1 cellular context compared by ENCODE assay signal in the genomic region with DNA sequence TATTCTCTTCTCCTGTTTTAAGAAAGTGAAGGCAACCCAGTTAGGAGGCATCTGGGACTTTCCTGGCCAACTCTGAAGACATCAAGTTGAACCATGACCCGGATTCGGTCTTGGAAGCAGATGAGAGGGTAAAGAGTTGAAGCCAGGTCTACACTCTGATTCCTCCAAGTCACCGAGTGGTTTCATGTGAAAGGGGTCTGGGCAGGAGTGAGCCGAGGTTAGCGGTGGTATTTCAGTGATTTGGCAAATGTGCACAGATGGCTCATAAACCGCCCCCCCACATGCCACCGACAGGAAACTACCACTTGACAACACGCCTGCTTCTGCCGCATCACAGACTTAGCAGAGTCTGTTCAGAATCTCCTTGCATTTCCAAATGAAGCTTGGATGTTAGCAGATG.
A peak's percentile ranks its signal among the peaks of the same experiment; 100 is the strongest.
TF ChIP-seq lines count a peak whose summit lies in the region.

No MANE protein-coding gene starts in this region.

TF ChIP-seq in GM12878, 131 proteins besides CTCF, POLR2A, EP300 and RAD21:
- TF ChIP-seq TCF3 (IDR thresholded peaks at IDR 0.05; ENCODE audit: borderline replicate concordance, insufficient read depth, low read depth, low read length), result 0 out of 2 replicates have a peak, but pooled peaks have one; percentile 42
- no peak for TF ChIP-seq BRCA1 (IDR thresholded peaks at IDR 0.05; ENCODE audit: low read depth, low read length)
- TF ChIP-seq CREB1 (IDR thresholded peaks at IDR 0.05; ENCODE audit: low read depth), result 0 out of 2 replicates have a peak, but pooled peaks have one; percentile 11
- peak; percentile 11 for TF ChIP-seq RELA (IDR thresholded peaks at IDR 0.05; ENCODE audit: borderline replicate concordance, partially characterized antibody)
- no peak for TF ChIP-seq SREBF2 (IDR thresholded peaks at IDR 0.05; ENCODE audit: low read length)
- TF ChIP-seq, protein P1, sequence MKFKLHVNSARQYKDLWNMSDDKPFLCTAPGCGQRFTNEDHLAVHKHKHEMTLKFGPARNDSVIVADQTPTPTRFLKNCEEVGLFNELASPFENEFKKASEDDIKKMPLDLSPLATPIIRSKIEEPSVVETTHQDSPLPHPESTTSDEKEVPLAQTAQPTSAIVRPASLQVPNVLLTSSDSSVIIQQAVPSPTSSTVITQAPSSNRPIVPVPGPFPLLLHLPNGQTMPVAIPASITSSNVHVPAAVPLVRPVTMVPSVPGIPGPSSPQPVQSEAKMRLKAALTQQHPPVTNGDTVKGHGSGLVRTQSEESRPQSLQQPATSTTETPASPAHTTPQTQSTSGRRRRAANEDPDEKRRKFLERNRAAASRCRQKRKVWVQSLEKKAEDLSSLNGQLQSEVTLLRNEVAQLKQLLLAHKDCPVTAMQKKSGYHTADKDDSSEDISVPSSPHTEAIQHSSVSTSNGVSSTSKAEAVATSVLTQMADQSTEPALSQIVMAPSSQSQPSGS (IDR thresholded peaks at IDR 0.05; ENCODE audit: low read length), result no peak
- TF ChIP-seq, protein P2, sequence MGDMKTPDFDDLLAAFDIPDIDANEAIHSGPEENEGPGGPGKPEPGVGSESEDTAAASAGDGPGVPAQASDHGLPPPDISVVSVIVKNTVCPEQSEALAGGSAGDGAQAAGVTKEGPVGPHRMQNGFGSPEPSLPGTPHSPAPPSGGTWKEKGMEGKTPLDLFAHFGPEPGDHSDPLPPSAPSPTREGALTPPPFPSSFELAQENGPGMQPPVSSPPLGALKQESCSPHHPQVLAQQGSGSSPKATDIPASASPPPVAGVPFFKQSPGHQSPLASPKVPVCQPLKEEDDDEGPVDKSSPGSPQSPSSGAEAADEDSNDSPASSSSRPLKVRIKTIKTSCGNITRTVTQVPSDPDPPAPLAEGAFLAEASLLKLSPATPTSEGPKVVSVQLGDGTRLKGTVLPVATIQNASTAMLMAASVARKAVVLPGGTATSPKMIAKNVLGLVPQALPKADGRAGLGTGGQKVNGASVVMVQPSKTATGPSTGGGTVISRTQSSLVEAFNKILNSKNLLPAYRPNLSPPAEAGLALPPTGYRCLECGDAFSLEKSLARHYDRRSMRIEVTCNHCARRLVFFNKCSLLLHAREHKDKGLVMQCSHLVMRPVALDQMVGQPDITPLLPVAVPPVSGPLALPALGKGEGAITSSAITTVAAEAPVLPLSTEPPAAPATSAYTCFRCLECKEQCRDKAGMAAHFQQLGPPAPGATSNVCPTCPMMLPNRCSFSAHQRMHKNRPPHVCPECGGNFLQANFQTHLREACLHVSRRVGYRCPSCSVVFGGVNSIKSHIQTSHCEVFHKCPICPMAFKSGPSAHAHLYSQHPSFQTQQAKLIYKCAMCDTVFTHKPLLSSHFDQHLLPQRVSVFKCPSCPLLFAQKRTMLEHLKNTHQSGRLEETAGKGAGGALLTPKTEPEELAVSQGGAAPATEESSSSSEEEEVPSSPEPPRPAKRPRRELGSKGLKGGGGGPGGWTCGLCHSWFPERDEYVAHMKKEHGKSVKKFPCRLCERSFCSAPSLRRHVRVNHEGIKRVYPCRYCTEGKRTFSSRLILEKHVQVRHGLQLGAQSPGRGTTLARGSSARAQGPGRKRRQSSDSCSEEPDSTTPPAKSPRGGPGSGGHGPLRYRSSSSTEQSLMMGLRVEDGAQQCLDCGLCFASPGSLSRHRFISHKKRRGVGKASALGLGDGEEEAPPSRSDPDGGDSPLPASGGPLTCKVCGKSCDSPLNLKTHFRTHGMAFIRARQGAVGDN (IDR thresholded peaks at IDR 0.05), result peak; percentile 97
- no peak for TF ChIP-seq SIN3A (IDR thresholded peaks at IDR 0.05; ENCODE audit: low read depth, low read length)
- TF ChIP-seq, protein P3, sequence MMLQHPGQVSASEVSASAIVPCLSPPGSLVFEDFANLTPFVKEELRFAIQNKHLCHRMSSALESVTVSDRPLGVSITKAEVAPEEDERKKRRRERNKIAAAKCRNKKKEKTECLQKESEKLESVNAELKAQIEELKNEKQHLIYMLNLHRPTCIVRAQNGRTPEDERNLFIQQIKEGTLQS (IDR thresholded peaks at IDR 0.05; ENCODE audit: borderline replicate concordance, extremely low read depth, low read depth, low read length), result no peak
- peak; percentile 76 for TF ChIP-seq NR2C1 (IDR thresholded peaks at IDR 0.05)
- peak; percentile 50 for TF ChIP-seq RUNX3 (IDR thresholded peaks at IDR 0.05; ENCODE audit: low read length)
- TF ChIP-seq IKZF1 (conservative IDR thresholded peaks at IDR 0.05), result 0 out of 2 replicates have a peak, but pooled peaks have one; percentile 16
- no peak for TF ChIP-seq NR2C2 (IDR thresholded peaks at IDR 0.05; ENCODE audit: borderline replicate concordance, control insufficient read depth, insufficient read length, low read depth)
- 0 out of 2 replicates have a peak, but pooled peaks have one; percentile 12 for TF ChIP-seq MTA2 (IDR thresholded peaks at IDR 0.05; ENCODE audit: low read depth)
- peak in 1 of 2 experiments; percentile 21; a peak in 1 of 4 replicates for TF ChIP-seq IKZF2 (IDR thresholded peaks at IDR 0.05)
TF ChIP-seq in GM12878: peak in this region for 9.
